27 cellular contexts compared by ENCODE assay signal in genomic region chr18:71727909-71728308, GRCh38.
"Had no signal": no experiment of that assay in that cellular context is flagged by ENCODE, and none has a peak within 500 bp of the region (broad histone marks: within the 10 kb centered on the region; RNA-seq: fewer than 3 reads in every experiment).

No MANE protein-coding gene starts in this region.

- H3K4me3 ChIP-seq: MG63, SJCRH30, SK-N-MC had no signal

- DNase-seq: activated CD4-positive, alpha-beta memory T cell treated with anti-CD3 and anti-CD28 coated beads, Interleukin-2, amount 10 ng/mL, durations not matched to agents 7 days and 5 days; activated CD4-positive, alpha-beta T cell treated with anti-CD3 and anti-CD28 coated beads for 48 hours; activated gamma-delta T cell treated with Interleukin-2 at 50 U/mL for 16 hours; activated naive CD4-positive, alpha-beta T cell treated with anti-CD3 and anti-CD28 coated beads, Interleukin-2, amount 10 ng/mL, durations not matched to agents 7 days and 5 days; activated naive CD8-positive, alpha-beta T cell treated with anti-CD3 and anti-CD28 coated beads, Interleukin-2, amount 50 U/mL, for 24 hours; activated T-cell treated with anti-CD3 and anti-CD28 coated beads, Interleukin-2, amount 50 U/mL, for 24 hours; anterior cingulate cortex; caudate nucleus; cerebellar nuclear complex; Kasumi-1; KG1; MG63; NCI-H1048; NCI-H1105 treated with DMSO at 0.1 percent for 48 hours; NCI-H1436 treated with DMSO at 0.1 percent for 48 hours; NCI-H1694 treated with DMSO at 0.1 percent for 48 hours; NCI-H2029; NCI-H345; NCI-H524 treated with DMSO at 0.1 percent for 48 hours; NK-92 treated with Interleukin-12 subunit alpha and Interleukin-12 subunit beta, amount 100 ng/mL, for 24 hours; SHP77; SJCRH30 had no signal

- H3K27me3 ChIP-seq: MG63, SJCRH30 had no signal

- FAIRE-seq: bronchial epithelial cell, TTC549 had no signal

- H3K36me3 ChIP-seq: MG63, SJCRH30 had no signal

- ATAC-seq: activated naive CD8-positive, alpha-beta T cell treated with anti-CD3 and anti-CD28 coated beads, Interleukin-2, amount 50 U/mL, for 24 hours; Panc1; WTC11 had no signal

- H3K4me1 ChIP-seq: SJCRH30 had no signal

- H3K27ac ChIP-seq: SJCRH30, SK-N-MC had no signal

- H3K9me3 ChIP-seq: MG63, SJCRH30 had no signal
